ENCODE assay signal across 9 cellular contexts in the genomic region with DNA sequence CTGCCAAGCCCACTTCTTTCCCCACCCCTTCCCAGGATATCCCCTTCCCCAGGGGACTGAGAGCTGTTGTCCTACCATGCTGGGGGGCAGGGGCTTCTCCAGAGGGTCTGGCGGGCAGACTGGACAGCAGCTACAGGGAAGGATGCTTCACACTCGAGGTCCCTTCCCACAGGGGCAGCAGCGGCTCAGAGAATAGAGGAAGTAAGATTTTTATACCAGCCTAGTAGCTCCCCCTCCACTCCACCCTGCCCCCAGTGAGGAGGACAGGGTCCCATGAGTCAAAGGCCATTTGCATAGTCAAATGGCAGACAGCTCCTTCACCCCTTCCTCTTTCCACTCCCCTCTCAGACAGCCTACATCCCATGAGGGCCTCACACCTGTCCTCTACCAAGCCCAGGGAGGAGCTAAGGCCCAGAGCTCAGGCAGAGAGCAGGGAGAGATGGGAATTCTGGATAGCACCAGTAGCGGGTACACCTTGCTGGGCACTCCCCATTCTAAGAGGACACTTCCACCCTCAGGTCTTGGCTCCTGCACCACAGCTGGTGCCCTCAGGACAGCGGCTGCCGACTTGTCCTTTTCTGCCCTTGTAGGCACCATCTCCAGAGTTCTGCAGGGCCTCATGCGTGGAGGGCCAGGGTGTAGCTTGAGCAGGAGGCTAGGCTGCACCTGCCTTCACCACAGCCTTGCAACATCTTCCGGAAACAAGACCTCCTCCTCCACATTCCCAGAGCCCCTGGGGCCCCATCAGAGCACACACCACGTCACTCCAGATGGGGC. TPM values are rescaled to one million over a fixed set of nuclear protein-coding genes. Genes with fewer than 3 reads are reported as not detected.
A peak's percentile ranks its signal among the peaks of the same experiment; 100 is the strongest.
DNase-seq lines count a peak whose midpoint lies in the region; ATAC-seq and TF ChIP-seq lines count a peak whose summit lies in the region.
"Had no signal": no experiment of that assay in that cellular context is flagged by ENCODE, and none has a peak within 500 bp of the region (broad histone marks: within the 10 kb centered on the region; RNA-seq: fewer than 3 reads in every experiment).

A gene with protein sequence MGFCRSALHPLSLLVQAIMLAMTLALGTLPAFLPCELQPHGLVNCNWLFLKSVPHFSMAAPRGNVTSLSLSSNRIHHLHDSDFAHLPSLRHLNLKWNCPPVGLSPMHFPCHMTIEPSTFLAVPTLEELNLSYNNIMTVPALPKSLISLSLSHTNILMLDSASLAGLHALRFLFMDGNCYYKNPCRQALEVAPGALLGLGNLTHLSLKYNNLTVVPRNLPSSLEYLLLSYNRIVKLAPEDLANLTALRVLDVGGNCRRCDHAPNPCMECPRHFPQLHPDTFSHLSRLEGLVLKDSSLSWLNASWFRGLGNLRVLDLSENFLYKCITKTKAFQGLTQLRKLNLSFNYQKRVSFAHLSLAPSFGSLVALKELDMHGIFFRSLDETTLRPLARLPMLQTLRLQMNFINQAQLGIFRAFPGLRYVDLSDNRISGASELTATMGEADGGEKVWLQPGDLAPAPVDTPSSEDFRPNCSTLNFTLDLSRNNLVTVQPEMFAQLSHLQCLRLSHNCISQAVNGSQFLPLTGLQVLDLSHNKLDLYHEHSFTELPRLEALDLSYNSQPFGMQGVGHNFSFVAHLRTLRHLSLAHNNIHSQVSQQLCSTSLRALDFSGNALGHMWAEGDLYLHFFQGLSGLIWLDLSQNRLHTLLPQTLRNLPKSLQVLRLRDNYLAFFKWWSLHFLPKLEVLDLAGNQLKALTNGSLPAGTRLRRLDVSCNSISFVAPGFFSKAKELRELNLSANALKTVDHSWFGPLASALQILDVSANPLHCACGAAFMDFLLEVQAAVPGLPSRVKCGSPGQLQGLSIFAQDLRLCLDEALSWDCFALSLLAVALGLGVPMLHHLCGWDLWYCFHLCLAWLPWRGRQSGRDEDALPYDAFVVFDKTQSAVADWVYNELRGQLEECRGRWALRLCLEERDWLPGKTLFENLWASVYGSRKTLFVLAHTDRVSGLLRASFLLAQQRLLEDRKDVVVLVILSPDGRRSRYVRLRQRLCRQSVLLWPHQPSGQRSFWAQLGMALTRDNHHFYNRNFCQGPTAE (minus strand): TSS at position 194 of the 777 bp plus-strand sequence. CDS start 116 bp downstream, at position 78.

- peaks cover 8% of the 10 kb centered on the region; the same call in 1 of the 2 replicates for H4K20me1 ChIP-seq in DOHH2 (ENCODE audit: control insufficient read depth, insufficient read depth, low read depth, low read length)
- no peaks in the 10 kb centered on the region for H4K20me1 ChIP-seq in neural progenitor cell (ENCODE audit: low read depth)

- peak; percentile 83 for DNase-seq in GM19238 (ENCODE audit: insufficient read length, low spot score)
- peak; percentile 91 for DNase-seq in SIG-M5 treated with dmso at 0.1 percent for 504 hours (lab: John Stamatoyannopoulos, UW; ENCODE audit: unreplicated experiment)
- DNase-seq in neural progenitor cell (ENCODE audit: low spot score): no peak
- no peak for DNase-seq in cerebellum (ENCODE audit: low spot score)
- DNase-seq in activated CD4-positive, CD25-positive, alpha-beta regulatory T cell (lab: John Stamatoyannopoulos, UW): no peak
- no peak for DNase-seq in inferior parietal cortex (ENCODE audit: extremely low spot score)

- H3K9me3 ChIP-seq in DOHH2 (ENCODE audit: control insufficient read depth, insufficient read depth, low read length) (no peaks in the 10 kb centered on the region), neural progenitor cell (ENCODE audit: low read depth) (no peaks in the 10 kb centered on the region)

- H3K9me3 Mint-ChIP-seq in neural progenitor cell: no peaks in the 10 kb centered on the region

- H3K4me1 ChIP-seq in DOHH2 (ENCODE audit: control insufficient read depth, low read length): peaks cover 39% of the 10 kb centered on the region
- peaks cover 2% of the 10 kb centered on the region for H3K4me1 ChIP-seq in neural progenitor cell

- peak within 1 kb of the TSS; percentile 95 for H3K27ac ChIP-seq in DOHH2 (ENCODE audit: low read depth, low read length)
- no peak within 1 kb of the TSS for H3K27ac ChIP-seq in neural progenitor cell

- no peaks in the 10 kb centered on the region for H3K9me2 ChIP-seq in DOHH2 (replicated peaks; ENCODE audit: control insufficient read depth, low read length)

- H3K27me3 ChIP-seq in DOHH2 (ENCODE audit: control insufficient read depth, low read length): no peaks in the 10 kb centered on the region
- H3K27me3 ChIP-seq in neural progenitor cell: no peaks in the 10 kb centered on the region

- peaks cover 4% of the 10 kb centered on the region for H3K27me3 Mint-ChIP-seq in neural progenitor cell (ENCODE audit: insufficient read depth, low read depth)

- peak within 1 kb of the TSS; percentile 99 for H3K4me2 ChIP-seq in DOHH2 (ENCODE audit: low read length)
- no peak within 1 kb of the TSS for H3K4me2 ChIP-seq in neural progenitor cell

- no peak within 1 kb of the TSS for H2AFZ ChIP-seq in neural progenitor cell (replicated peaks)

- no peaks in the 10 kb centered on the region for H3K4me1 Mint-ChIP-seq in neural progenitor cell

- peak; percentile 76 for ATAC-seq in HG03103 (IDR thresholded peaks at IDR 0.05; ENCODE audit: low read depth, unreplicated experiment)

- H3K27ac Mint-ChIP-seq in neural progenitor cell: peak within 1 kb of the TSS; percentile 66

- peaks cover 73% of the 10 kb centered on the region for H3K36me3 ChIP-seq in DOHH2 (ENCODE audit: control insufficient read depth, low read length)
- H3K36me3 ChIP-seq in neural progenitor cell: no peaks in the 10 kb centered on the region

- peak within 1 kb of the TSS; percentile 99 for H3K4me3 ChIP-seq in DOHH2 (ENCODE audit: low read length)
- no peak within 1 kb of the TSS for H3K4me3 ChIP-seq in neural progenitor cell

- peaks cover 48% of the 10 kb centered on the region for H3K79me2 ChIP-seq in DOHH2 (ENCODE audit: control insufficient read depth, low read length)
- no peaks in the 10 kb centered on the region for H3K79me2 ChIP-seq in neural progenitor cell (ENCODE audit: low read depth)

- H3K4me3 Mint-ChIP-seq in neural progenitor cell: no peak within 1 kb of the TSS

- TF ChIP-seq CTCF in DOHH2 (IDR thresholded peaks at IDR 0.05; ENCODE audit: low read depth, low read length, poor library complexity, severe bottlenecking): no peak
- no peak for TF ChIP-seq CTCF in neural progenitor cell (IDR thresholded peaks at IDR 0.05)

- H3F3A ChIP-seq in DOHH2 (ENCODE audit: control insufficient read depth, insufficient read depth): peaks cover 16% of the 10 kb centered on the region
- H3F3A ChIP-seq in neural progenitor cell (ENCODE audit: low read depth): no peaks in the 10 kb centered on the region

- peaks cover 6% of the 10 kb centered on the region for H3K36me3 Mint-ChIP-seq in neural progenitor cell

- H3K9ac ChIP-seq in neural progenitor cell: no peak within 1 kb of the TSS

RNA-seq across cellular contexts. Expression of the gene that starts here (rescaled TPM):
- total RNA-seq in neural progenitor cell (ENCODE audit: low replicate concordance): not detected in 2 replicates
- total RNA-seq in cerebellum: 0.09 TPM
- total RNA-seq: dermis microvascular lymphatic vessel endothelial cell had no signal

Comparison
In these comparisons a context has a peak if more than half of its experiments do, and no peak if none do; other contexts are left out.
1. DNase-seq: peak in GM19238 (single experiment) and SIG-M5 treated with dmso at 0.1 percent for 504 hours (single experiment); none in neural progenitor cell (single experiment), cerebellum (single experiment), activated CD4-positive, CD25-positive, alpha-beta regulatory T cell (0 of 4) and inferior parietal cortex (single experiment).